In the genomic region with DNA sequence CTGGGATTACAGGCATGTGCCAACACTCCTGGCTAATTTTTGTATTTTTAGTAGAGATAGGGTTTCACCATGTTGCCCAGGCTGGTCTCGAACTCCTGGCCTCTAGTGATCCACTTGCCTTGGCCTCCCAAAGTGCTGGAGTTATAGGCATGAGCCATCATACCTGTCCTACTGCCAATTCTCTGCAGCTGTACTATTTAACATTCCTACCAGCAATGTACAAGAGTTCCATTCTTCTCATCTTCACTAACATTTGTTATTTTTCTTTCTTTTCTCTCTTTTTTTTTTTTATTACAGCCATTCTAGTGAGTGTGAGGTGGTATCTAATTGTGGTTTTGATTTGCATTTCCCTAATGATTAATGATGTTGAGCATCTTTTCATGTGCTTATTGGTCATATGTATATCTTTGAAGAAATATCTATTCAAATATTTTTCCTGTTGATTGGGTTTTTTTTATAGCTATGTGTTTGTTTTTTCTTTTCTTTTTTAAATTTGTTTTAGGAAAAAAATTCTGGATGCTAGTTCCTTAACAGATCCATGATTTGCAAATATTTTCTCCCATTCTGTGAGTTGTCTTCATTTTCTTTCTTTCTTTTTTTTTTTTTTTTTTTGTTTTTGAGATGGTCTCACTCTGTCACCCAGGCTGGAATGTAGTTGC, we compare ENCODE assay signal across 1 cellular context.
TF ChIP-seq lines count a peak whose summit lies in the region.

No MANE protein-coding gene starts in this region.

TF ChIP-seq in WTC11, 78 proteins besides CTCF, POLR2A, EP300 and RAD21 (continued from another document):
- TF ChIP-seq CREM (CRISPR knock-in tag; IDR thresholded peaks at IDR 0.05) (no peak), TCF7 (CRISPR knock-in tag; IDR thresholded peaks at IDR 0.05; ENCODE audit: low read depth) (no peak), GRHL2 (CRISPR knock-in tag; IDR thresholded peaks at IDR 0.05; ENCODE audit: insufficient replicate concordance, severe bottlenecking) (no peak), ZNF232 (CRISPR knock-in tag; IDR thresholded peaks at IDR 0.05) (no peak), NR3C1 (CRISPR knock-in tag; conservative IDR thresholded peaks at IDR 0.05; ENCODE audit: low read depth) (no peak), JUN (CRISPR knock-in tag; IDR thresholded peaks at IDR 0.05) (no peak)
- TF ChIP-seq, protein P1, sequence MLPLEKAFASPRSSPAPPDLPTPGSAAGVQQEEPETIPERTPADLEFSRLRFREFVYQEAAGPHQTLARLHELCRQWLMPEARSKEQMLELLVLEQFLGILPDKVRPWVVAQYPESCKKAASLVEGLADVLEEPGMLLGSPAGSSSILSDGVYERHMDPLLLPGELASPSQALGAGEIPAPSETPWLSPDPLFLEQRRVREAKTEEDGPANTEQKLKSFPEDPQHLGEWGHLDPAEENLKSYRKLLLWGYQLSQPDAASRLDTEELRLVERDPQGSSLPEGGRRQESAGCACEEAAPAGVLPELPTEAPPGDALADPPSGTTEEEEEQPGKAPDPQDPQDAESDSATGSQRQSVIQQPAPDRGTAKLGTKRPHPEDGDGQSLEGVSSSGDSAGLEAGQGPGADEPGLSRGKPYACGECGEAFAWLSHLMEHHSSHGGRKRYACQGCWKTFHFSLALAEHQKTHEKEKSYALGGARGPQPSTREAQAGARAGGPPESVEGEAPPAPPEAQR (CRISPR knock-in tag; IDR thresholded peaks at IDR 0.05): no peak
- TF ChIP-seq, protein P2, sequence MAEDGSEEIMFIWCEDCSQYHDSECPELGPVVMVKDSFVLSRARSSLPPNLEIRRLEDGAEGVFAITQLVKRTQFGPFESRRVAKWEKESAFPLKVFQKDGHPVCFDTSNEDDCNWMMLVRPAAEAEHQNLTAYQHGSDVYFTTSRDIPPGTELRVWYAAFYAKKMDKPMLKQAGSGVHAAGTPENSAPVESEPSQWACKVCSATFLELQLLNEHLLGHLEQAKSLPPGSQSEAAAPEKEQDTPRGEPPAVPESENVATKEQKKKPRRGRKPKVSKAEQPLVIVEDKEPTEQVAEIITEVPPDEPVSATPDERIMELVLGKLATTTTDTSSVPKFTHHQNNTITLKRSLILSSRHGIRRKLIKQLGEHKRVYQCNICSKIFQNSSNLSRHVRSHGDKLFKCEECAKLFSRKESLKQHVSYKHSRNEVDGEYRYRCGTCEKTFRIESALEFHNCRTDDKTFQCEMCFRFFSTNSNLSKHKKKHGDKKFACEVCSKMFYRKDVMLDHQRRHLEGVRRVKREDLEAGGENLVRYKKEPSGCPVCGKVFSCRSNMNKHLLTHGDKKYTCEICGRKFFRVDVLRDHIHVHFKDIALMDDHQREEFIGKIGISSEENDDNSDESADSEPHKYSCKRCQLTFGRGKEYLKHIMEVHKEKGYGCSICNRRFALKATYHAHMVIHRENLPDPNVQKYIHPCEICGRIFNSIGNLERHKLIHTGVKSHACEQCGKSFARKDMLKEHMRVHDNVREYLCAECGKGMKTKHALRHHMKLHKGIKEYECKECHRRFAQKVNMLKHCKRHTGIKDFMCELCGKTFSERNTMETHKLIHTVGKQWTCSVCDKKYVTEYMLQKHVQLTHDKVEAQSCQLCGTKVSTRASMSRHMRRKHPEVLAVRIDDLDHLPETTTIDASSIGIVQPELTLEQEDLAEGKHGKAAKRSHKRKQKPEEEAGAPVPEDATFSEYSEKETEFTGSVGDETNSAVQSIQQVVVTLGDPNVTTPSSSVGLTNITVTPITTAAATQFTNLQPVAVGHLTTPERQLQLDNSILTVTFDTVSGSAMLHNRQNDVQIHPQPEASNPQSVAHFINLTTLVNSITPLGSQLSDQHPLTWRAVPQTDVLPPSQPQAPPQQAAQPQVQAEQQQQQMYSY (CRISPR knock-in tag; IDR thresholded peaks at IDR 0.05): no peak
- TF ChIP-seq, protein P3, sequence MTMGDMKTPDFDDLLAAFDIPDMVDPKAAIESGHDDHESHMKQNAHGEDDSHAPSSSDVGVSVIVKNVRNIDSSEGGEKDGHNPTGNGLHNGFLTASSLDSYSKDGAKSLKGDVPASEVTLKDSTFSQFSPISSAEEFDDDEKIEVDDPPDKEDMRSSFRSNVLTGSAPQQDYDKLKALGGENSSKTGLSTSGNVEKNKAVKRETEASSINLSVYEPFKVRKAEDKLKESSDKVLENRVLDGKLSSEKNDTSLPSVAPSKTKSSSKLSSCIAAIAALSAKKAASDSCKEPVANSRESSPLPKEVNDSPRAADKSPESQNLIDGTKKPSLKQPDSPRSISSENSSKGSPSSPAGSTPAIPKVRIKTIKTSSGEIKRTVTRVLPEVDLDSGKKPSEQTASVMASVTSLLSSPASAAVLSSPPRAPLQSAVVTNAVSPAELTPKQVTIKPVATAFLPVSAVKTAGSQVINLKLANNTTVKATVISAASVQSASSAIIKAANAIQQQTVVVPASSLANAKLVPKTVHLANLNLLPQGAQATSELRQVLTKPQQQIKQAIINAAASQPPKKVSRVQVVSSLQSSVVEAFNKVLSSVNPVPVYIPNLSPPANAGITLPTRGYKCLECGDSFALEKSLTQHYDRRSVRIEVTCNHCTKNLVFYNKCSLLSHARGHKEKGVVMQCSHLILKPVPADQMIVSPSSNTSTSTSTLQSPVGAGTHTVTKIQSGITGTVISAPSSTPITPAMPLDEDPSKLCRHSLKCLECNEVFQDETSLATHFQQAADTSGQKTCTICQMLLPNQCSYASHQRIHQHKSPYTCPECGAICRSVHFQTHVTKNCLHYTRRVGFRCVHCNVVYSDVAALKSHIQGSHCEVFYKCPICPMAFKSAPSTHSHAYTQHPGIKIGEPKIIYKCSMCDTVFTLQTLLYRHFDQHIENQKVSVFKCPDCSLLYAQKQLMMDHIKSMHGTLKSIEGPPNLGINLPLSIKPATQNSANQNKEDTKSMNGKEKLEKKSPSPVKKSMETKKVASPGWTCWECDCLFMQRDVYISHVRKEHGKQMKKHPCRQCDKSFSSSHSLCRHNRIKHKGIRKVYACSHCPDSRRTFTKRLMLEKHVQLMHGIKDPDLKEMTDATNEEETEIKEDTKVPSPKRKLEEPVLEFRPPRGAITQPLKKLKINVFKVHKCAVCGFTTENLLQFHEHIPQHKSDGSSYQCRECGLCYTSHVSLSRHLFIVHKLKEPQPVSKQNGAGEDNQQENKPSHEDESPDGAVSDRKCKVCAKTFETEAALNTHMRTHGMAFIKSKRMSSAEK (CRISPR knock-in tag; IDR thresholded peaks at IDR 0.05; ENCODE audit: borderline replicate concordance): no peak
- TF ChIP-seq, protein P4, sequence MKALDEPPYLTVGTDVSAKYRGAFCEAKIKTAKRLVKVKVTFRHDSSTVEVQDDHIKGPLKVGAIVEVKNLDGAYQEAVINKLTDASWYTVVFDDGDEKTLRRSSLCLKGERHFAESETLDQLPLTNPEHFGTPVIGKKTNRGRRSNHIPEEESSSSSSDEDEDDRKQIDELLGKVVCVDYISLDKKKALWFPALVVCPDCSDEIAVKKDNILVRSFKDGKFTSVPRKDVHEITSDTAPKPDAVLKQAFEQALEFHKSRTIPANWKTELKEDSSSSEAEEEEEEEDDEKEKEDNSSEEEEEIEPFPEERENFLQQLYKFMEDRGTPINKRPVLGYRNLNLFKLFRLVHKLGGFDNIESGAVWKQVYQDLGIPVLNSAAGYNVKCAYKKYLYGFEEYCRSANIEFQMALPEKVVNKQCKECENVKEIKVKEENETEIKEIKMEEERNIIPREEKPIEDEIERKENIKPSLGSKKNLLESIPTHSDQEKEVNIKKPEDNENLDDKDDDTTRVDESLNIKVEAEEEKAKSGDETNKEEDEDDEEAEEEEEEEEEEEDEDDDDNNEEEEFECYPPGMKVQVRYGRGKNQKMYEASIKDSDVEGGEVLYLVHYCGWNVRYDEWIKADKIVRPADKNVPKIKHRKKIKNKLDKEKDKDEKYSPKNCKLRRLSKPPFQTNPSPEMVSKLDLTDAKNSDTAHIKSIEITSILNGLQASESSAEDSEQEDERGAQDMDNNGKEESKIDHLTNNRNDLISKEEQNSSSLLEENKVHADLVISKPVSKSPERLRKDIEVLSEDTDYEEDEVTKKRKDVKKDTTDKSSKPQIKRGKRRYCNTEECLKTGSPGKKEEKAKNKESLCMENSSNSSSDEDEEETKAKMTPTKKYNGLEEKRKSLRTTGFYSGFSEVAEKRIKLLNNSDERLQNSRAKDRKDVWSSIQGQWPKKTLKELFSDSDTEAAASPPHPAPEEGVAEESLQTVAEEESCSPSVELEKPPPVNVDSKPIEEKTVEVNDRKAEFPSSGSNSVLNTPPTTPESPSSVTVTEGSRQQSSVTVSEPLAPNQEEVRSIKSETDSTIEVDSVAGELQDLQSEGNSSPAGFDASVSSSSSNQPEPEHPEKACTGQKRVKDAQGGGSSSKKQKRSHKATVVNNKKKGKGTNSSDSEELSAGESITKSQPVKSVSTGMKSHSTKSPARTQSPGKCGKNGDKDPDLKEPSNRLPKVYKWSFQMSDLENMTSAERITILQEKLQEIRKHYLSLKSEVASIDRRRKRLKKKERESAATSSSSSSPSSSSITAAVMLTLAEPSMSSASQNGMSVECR (CRISPR knock-in tag; IDR thresholded peaks at IDR 0.05; ENCODE audit: borderline replicate concordance): no peak
- TF ChIP-seq, protein P5, sequence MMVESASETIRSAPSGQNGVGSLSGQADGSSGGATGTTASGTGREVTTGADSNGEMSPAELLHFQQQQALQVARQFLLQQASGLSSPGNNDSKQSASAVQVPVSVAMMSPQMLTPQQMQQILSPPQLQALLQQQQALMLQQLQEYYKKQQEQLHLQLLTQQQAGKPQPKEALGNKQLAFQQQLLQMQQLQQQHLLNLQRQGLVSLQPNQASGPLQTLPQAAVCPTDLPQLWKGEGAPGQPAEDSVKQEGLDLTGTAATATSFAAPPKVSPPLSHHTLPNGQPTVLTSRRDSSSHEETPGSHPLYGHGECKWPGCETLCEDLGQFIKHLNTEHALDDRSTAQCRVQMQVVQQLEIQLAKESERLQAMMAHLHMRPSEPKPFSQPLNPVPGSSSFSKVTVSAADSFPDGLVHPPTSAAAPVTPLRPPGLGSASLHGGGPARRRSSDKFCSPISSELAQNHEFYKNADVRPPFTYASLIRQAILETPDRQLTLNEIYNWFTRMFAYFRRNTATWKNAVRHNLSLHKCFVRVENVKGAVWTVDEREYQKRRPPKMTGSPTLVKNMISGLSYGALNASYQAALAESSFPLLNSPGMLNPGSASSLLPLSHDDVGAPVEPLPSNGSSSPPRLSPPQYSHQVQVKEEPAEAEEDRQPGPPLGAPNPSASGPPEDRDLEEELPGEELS (CRISPR knock-in tag; IDR thresholded peaks at IDR 0.05): no peak
